In the genomic region with DNA sequence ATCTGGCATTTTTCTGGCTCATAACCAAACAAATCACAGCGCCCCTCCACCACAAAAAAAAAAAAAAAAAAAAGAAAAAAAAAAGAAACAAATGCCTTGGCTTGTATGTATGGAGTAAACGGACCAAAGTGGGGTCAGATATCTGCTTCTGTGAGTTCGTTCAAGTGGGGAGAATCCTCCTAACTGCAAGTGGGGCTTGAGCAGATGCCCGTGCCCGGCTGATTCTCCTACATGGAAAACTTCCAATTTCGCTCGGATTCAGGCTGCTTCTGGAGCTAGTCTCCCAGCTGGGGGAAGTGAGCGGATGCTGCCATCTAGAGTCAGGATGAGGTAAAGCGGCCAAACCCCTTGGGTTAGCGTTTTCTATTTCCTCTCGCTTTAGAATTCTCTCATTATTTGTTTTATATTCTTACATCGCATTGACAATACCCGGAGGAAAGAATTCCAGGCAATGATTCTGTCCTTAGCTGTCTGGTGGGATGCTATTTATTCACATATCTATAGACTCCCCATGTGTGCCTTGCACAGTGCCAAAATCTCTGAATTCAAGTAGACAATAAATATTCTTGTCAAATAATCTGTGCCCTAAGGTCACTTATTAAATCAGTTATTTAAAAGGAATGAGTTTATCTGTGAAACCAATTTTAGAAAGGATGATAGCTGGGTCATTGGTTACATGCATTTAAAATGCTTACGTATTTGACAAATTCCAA, we compare ENCODE assay signal across 1 cellular context.
TF ChIP-seq lines count a peak whose summit lies in the region.

No MANE protein-coding gene starts in this region.

TF ChIP-seq in IMR-90, 13 proteins besides CTCF, POLR2A, EP300 and RAD21 (continued from another document):
- peak; percentile 51 for TF ChIP-seq SMC3 (IDR thresholded peaks at IDR 0.05; ENCODE audit: low read depth, low read length)
- peak; percentile 40; the same call in 1 of the 2 replicates for TF ChIP-seq BHLHE40 (IDR thresholded peaks at IDR 0.05; ENCODE audit: low read depth, low read length)
- TF ChIP-seq, protein P1, sequence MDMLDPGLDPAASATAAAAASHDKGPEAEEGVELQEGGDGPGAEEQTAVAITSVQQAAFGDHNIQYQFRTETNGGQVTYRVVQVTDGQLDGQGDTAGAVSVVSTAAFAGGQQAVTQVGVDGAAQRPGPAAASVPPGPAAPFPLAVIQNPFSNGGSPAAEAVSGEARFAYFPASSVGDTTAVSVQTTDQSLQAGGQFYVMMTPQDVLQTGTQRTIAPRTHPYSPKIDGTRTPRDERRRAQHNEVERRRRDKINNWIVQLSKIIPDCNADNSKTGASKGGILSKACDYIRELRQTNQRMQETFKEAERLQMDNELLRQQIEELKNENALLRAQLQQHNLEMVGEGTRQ (IDR thresholded peaks at IDR 0.05; ENCODE audit: low read depth, low read length), result no peak
TF ChIP-seq in IMR-90: peak in this region for 3.
